Comparison of ENCODE assay signal across 8 cellular contexts in genomic region chr18:47754311-47755101, GRCh38.
DNase-seq lines count a peak whose midpoint lies in the region; ATAC-seq, FAIRE-seq and TF ChIP-seq lines count a peak whose summit lies in the region.

No MANE protein-coding gene starts in this region.

- H3K4me1 ChIP-seq in endothelial cell of umbilical vein (ENCODE audit: control insufficient read depth, extremely low read depth, insufficient read depth, low read length) (no peaks in the 10 kb centered on the region), sigmoid colon (no peaks in the 10 kb centered on the region)

- POLR2A ChIA-PET in endothelial cell of umbilical vein (lab: Charles Lee): no interaction called here

- no peak overlapping the region for H3K27ac ChIP-seq in endothelial cell of umbilical vein (ENCODE audit: insufficient read depth, low read depth, low read length)
- no peak overlapping the region for H3K27ac ChIP-seq in sigmoid colon

- H4K20me1 ChIP-seq in endothelial cell of umbilical vein (replicated peaks; ENCODE audit: control insufficient read depth, extremely low read depth, insufficient read depth, low read length): no peaks in the 10 kb centered on the region

- H3K79me2 ChIP-seq in endothelial cell of umbilical vein (ENCODE audit: control insufficient read depth, insufficient read depth, low read length): no peaks in the 10 kb centered on the region

- H3K27ac Mint-ChIP-seq in osteocyte (ENCODE audit: unreplicated experiment): no peak overlapping the region

- no peak overlapping the region for H2AFZ ChIP-seq in endothelial cell of umbilical vein (ENCODE audit: low read depth, low read length)

- TF ChIP-seq POLR2A in endothelial cell of umbilical vein (IDR thresholded peaks at IDR 0.05; ENCODE audit: low read depth, low read length) (no peak), sigmoid colon (IDR thresholded peaks at IDR 0.05) (no peak)

- FAIRE-seq in endothelial cell of umbilical vein (lab: Jason Lieb, UNC): no peak

- 51 to 56% methylated on average over 29 of the region's 29 CpGs for WGBS in sigmoid colon, 2 donors

- H3K36me3 Mint-ChIP-seq in osteocyte (ENCODE audit: unreplicated experiment): no peaks in the 10 kb centered on the region

- dilution Hi-C loops in endothelial cell of umbilical vein (cut with MboI; ENCODE audit: extremely low pct_ligation_motif_present, low sequenced_read_pairs): no loop called here

- H3K9me3 Mint-ChIP-seq in osteocyte (ENCODE audit: unreplicated experiment): no peaks in the 10 kb centered on the region

- H3K27me3 ChIP-seq in endothelial cell of umbilical vein (ENCODE audit: control insufficient read depth in 2 of 2, insufficient read depth in 2 of 2, low read length in 2 of 2) (no peaks in the 10 kb centered on the region), sigmoid colon (peaks cover 0 to 9% (median 7%) of the 10 kb centered on the region in 3 donors)

- DNase-seq in NCI-H510A treated with DMSO at 0.1 percent for 48 hours (lab: John Stamatoyannopoulos, UW): peak; percentile 72
- DNase-seq in NCI-H510A (lab: John Stamatoyannopoulos, UW): no peak
- peak; percentile 42 for DNase-seq in NCI-H2029 (lab: John Stamatoyannopoulos, UW)
- DNase-seq in activated CD4-positive, alpha-beta T cell treated with anti-CD3 and anti-CD28 coated beads, Interleukin-2, amount 50 U/mL, for 24 hours (ENCODE audit: low read depth in 1 of 2, low spot score in 1 of 2): peak; percentile 10 to 25
- DNase-seq in endothelial cell of umbilical vein (ENCODE audit: low read depth, low spot score): peak; percentile 21
- no peak for DNase-seq in osteocyte (ENCODE audit: extremely low spot score, unreplicated experiment)
- no peak for DNase-seq in sigmoid colon

- CTCF ChIA-PET in endothelial cell of umbilical vein (lab: Charles Lee): interaction anchor here (0.6 to 4.2 kb wide), 17 partner anchors 9 to 1106 kb away, joined by 3 to 34 read pairs (median 3); no protein-coding TSS in a partner anchor

- no peaks in the 10 kb centered on the region for H3K9me1 ChIP-seq in endothelial cell of umbilical vein (replicated peaks; ENCODE audit: control insufficient read depth, extremely low read depth, insufficient read depth, low read length)

- no peak overlapping the region for H3K4me3 Mint-ChIP-seq in osteocyte (ENCODE audit: unreplicated experiment)

- H3K9me3 ChIP-seq in endothelial cell of umbilical vein (replicated peaks; ENCODE audit: control insufficient read depth, insufficient read depth, low read length) (no peaks in the 10 kb centered on the region), sigmoid colon (no peaks in the 10 kb centered on the region)

- no peaks in the 10 kb centered on the region for H3K4me1 Mint-ChIP-seq in osteocyte (ENCODE audit: unreplicated experiment)

- BruUV-seq in endothelial cell of umbilical vein (replicated peaks; lab: Mats Ljungman, UMichigan): no TSS peak

- peak; percentile 83 to 86 for TF ChIP-seq CTCF in endothelial cell of umbilical vein (IDR thresholded peaks at IDR 0.05; ENCODE audit: extremely low read depth in 1 of 2, insufficient read depth in 1 of 2, low read depth in 1 of 2, low read length in 2 of 2)
- TF ChIP-seq CTCF in osteocyte (IDR thresholded peaks at IDR 0.05): peak; percentile 56
- TF ChIP-seq CTCF in sigmoid colon (IDR thresholded peaks at IDR 0.05): peak in 1 of 4 experiments; percentile 38

- H3K36me3 ChIP-seq in endothelial cell of umbilical vein (ENCODE audit: control insufficient read depth in 2 of 2, extremely low read depth in 1 of 2, insufficient read depth in 2 of 2, low read length in 2 of 2) (no peaks in the 10 kb centered on the region), sigmoid colon (no peaks in the 10 kb centered on the region)

- TF ChIP-seq EP300 in sigmoid colon (IDR thresholded peaks at IDR 0.05): no peak

- H3K9ac ChIP-seq in endothelial cell of umbilical vein (replicated peaks; ENCODE audit: extremely low read depth, insufficient read depth, low read length): no peak overlapping the region

- ATAC-seq in HG03439 (IDR thresholded peaks at IDR 0.05; ENCODE audit: unreplicated experiment): no peak

- H3K27me3 Mint-ChIP-seq in osteocyte (ENCODE audit: unreplicated experiment): peaks cover 9% of the 10 kb centered on the region

- H3K4me2 ChIP-seq in endothelial cell of umbilical vein (ENCODE audit: insufficient read depth, low read length): no peak overlapping the region

- no peak overlapping the region for H3K4me3 ChIP-seq in endothelial cell of umbilical vein (replicated peaks in 1 of 3; ENCODE audit: insufficient read depth in 1 of 3, low read depth in 1 of 3, low read length in 3 of 3)
- no peak overlapping the region for H3K4me3 ChIP-seq in sigmoid colon

- intact Hi-C loops in endothelial cell of umbilical vein (cut with micrococcal nuclease) (loop anchor here (1.0 kb wide), 1 partner anchor 539 kb away; no protein-coding TSS in a partner anchor), sigmoid colon (cut with DNase I) (no loop called here)

TF ChIP-seq in endothelial cell of umbilical vein, 7 proteins besides CTCF, POLR2A, EP300 and RAD21:
- no peak for TF ChIP-seq FOS (IDR thresholded peaks at IDR 0.05; ENCODE audit: borderline replicate concordance, insufficient read depth, low read length)
- TF ChIP-seq MYC (IDR thresholded peaks at IDR 0.05; ENCODE audit: low read depth, low read length): no peak
- TF ChIP-seq MAX (IDR thresholded peaks at IDR 0.05; ENCODE audit: insufficient read depth, insufficient read length): no peak
- no peak for TF ChIP-seq EZH2 (IDR thresholded peaks at IDR 0.05; ENCODE audit: borderline replicate concordance, low read depth, low read length, severe bottlenecking)
- no peak for TF ChIP-seq JUN (IDR thresholded peaks at IDR 0.05; ENCODE audit: borderline replicate concordance, insufficient read depth, insufficient read length, low read depth)
- no peak for TF ChIP-seq POLR2AphosphoS5 (IDR thresholded peaks at IDR 0.05; ENCODE audit: insufficient read depth, low read depth, low read length)
- no peak for TF ChIP-seq GATA2 (IDR thresholded peaks at IDR 0.05; ENCODE audit: insufficient read depth, insufficient read length, low read depth, low read length)
TF ChIP-seq in endothelial cell of umbilical vein: peak in this region for 0.

Comparison
In these comparisons a context has a peak if more than half of its experiments do, and no peak if none do; other contexts are left out.
1. DNase-seq: peak in NCI-H510A treated with DMSO at 0.1 percent for 48 hours (single experiment), NCI-H2029 (single experiment), activated CD4-positive, alpha-beta T cell treated with anti-CD3 and anti-CD28 coated beads, Interleukin-2, amount 50 U/mL, for 24 hours (2 of 2) and endothelial cell of umbilical vein (single experiment); none in NCI-H510A (single experiment), osteocyte (single experiment) and sigmoid colon (single experiment).